Comparison of ENCODE assay signal across 8 cellular contexts in genomic region chrX:154516655-154517100, GRCh38. TPM values are rescaled to one million over a fixed set of nuclear protein-coding genes. Genes with fewer than 3 reads are reported as not detected.
A peak's percentile ranks its signal among the peaks of the same experiment; 100 is the strongest.
DNase-seq lines count a peak whose midpoint lies in the region; ATAC-seq and TF ChIP-seq lines count a peak whose summit lies in the region.

No MANE protein-coding gene starts in this region.

- TF ChIP-seq CTCF in RWPE1 (conservative IDR thresholded peaks at IDR 0.05; ENCODE audit: low read depth) (no peak), epithelial cell of proximal tubule (conservative IDR thresholded peaks at IDR 0.05; ENCODE audit: low read depth, low read length) (no peak)

- H3K4me3 ChIP-seq in epithelial cell of proximal tubule (ENCODE audit: low read depth, low read length) = peak overlapping the region; percentile 62

- POLR2A ChIA-PET in RWPE1 (lab: Yijun Ruan, JAX; ENCODE audit: low non-redundant PET) = interaction anchor here (0.7 kb wide), 2 partner anchors 26 to 32 kb away, joined by 3 read pairs; partner anchors contain the start of gene SLC10A3

- peak overlapping the region; percentile 79 for H3K27ac ChIP-seq in RWPE1

- no peaks in the 10 kb centered on the region for H3K27me3 Mint-ChIP-seq in T-helper 1 cell treated with Interleukin-12 subunit alpha and Interleukin-12 subunit beta and Interleukin-4 antibody, amounts not matched to agents 30 μg/mL and 1 μg/mL, for 36 hours (ENCODE audit: low read depth)
- no peaks in the 10 kb centered on the region for H3K27me3 Mint-ChIP-seq in naive B cell

- H3K36me3 Mint-ChIP-seq in T-helper 1 cell treated with Interleukin-12 subunit alpha and Interleukin-12 subunit beta and Interleukin-4 antibody, amounts not matched to agents 30 μg/mL and 1 μg/mL, for 36 hours (ENCODE audit: low read depth) = peaks cover 1% of the 10 kb centered on the region
- no peaks in the 10 kb centered on the region for H3K36me3 Mint-ChIP-seq in naive B cell

- H3K4me1 Mint-ChIP-seq in T-helper 1 cell treated with Interleukin-12 subunit alpha and Interleukin-12 subunit beta and Interleukin-4 antibody, amounts not matched to agents 30 μg/mL and 1 μg/mL, for 36 hours (ENCODE audit: low read depth) = peaks cover 14% of the 10 kb centered on the region
- peaks cover 15 to 21% (median 19%) of the 10 kb centered on the region in 3 donors for H3K4me1 Mint-ChIP-seq in naive B cell

- CTCF ChIA-PET in RWPE1 (lab: Yijun Ruan, JAX) = interaction anchor here (0.5 kb wide), 1 partner anchor 143 kb away, joined by 3 read pairs; no protein-coding TSS in a partner anchor

- H3K9me3 Mint-ChIP-seq in T-helper 1 cell treated with Interleukin-12 subunit alpha and Interleukin-12 subunit beta and Interleukin-4 antibody, amounts not matched to agents 30 μg/mL and 1 μg/mL, for 36 hours = no peaks in the 10 kb centered on the region
- peaks cover 0 to 4% (median 0%) of the 10 kb centered on the region in 7 donors for H3K9me3 Mint-ChIP-seq in naive B cell

- H3K4me3 Mint-ChIP-seq in T-helper 1 cell treated with Interleukin-12 subunit alpha and Interleukin-12 subunit beta and Interleukin-4 antibody, amounts not matched to agents 30 μg/mL and 1 μg/mL, for 36 hours = peak overlapping the region; percentile 83
- peak overlapping the region; percentile 81 to 93 (median 86) for H3K4me3 Mint-ChIP-seq in naive B cell

- ATAC-seq in naive B cell (ENCODE audit: low read depth in 2 of 2) = peak; percentile 20 to 27

- H3K27ac Mint-ChIP-seq in T-helper 1 cell treated with Interleukin-12 subunit alpha and Interleukin-12 subunit beta and Interleukin-4 antibody, amounts not matched to agents 30 μg/mL and 1 μg/mL, for 36 hours = peak overlapping the region; percentile 87
- peak overlapping the region; percentile 16 to 94 (median 80) for H3K27ac Mint-ChIP-seq in naive B cell

- DNase-seq in T-helper 1 cell = no peak
- no peak for DNase-seq in RWPE1 (ENCODE audit: low spot score)
- no peak for DNase-seq in epithelial cell of proximal tubule (ENCODE audit: low read depth)
- no peak for DNase-seq in naive B cell
- no peak for DNase-seq in SHP77 treated with DMSO at 0.1 percent for 48 hours (lab: John Stamatoyannopoulos, UW)
- DNase-seq in NCI-H128 (lab: John Stamatoyannopoulos, UW; ENCODE audit: unreplicated experiment) = no peak
- no peak for DNase-seq in COR-L47 (lab: John Stamatoyannopoulos, UW)

RNA-seq across cellular contexts. Expression of gene FAM3A, which starts 0.6 kb away (rescaled TPM):
- 24.8 and 31.8 TPM in 2 replicates for total RNA-seq in epithelial cell of proximal tubule
- 10 to 100 TPM; 13.4 to 24.1 (median 16.7) TPM for polyA plus RNA-seq in naive B cell (ENCODE audit: low read depth in 6 of 6)

RNA-seq across cellular contexts. Expression of gene SLC10A3, which starts 26.2 kb away (rescaled TPM):
- 26.1 and 29.1 TPM in 2 replicates for total RNA-seq in epithelial cell of proximal tubule
- 10 to 100 TPM; 33.5 to 65.1 (median 38.0) TPM for polyA plus RNA-seq in naive B cell (ENCODE audit: low read depth in 6 of 6)

RNA-seq across cellular contexts. Expression of gene G6PD, which starts 30.0 kb away (rescaled TPM):
- 70.5 and 84.1 TPM in 2 replicates for total RNA-seq in epithelial cell of proximal tubule
- 1 to 10 TPM; 3.3 to 6.1 (median 4.4) TPM for polyA plus RNA-seq in naive B cell (ENCODE audit: low read depth in 6 of 6)

RNA-seq across cellular contexts. Expression of gene UBL4A, which starts 30.3 kb away (rescaled TPM):
- 39.4 and 65.5 TPM in 2 replicates for total RNA-seq in epithelial cell of proximal tubule
- polyA plus RNA-seq in naive B cell (ENCODE audit: low read depth in 6 of 6) = 10 to 100 TPM; 18.7 to 39.4 (median 33.0) TPM

RNA-seq across cellular contexts. Expression of gene IKBKG, which starts 30.7 kb away (rescaled TPM):
- 15.8 and 21.4 TPM in 2 replicates for total RNA-seq in epithelial cell of proximal tubule
- polyA plus RNA-seq in naive B cell (ENCODE audit: low read depth in 6 of 6) = 10 to 100 TPM; 18.3 to 34.0 (median 26.5) TPM
